Comparison of ENCODE assay signal across 1 cellular context in the genomic region with DNA sequence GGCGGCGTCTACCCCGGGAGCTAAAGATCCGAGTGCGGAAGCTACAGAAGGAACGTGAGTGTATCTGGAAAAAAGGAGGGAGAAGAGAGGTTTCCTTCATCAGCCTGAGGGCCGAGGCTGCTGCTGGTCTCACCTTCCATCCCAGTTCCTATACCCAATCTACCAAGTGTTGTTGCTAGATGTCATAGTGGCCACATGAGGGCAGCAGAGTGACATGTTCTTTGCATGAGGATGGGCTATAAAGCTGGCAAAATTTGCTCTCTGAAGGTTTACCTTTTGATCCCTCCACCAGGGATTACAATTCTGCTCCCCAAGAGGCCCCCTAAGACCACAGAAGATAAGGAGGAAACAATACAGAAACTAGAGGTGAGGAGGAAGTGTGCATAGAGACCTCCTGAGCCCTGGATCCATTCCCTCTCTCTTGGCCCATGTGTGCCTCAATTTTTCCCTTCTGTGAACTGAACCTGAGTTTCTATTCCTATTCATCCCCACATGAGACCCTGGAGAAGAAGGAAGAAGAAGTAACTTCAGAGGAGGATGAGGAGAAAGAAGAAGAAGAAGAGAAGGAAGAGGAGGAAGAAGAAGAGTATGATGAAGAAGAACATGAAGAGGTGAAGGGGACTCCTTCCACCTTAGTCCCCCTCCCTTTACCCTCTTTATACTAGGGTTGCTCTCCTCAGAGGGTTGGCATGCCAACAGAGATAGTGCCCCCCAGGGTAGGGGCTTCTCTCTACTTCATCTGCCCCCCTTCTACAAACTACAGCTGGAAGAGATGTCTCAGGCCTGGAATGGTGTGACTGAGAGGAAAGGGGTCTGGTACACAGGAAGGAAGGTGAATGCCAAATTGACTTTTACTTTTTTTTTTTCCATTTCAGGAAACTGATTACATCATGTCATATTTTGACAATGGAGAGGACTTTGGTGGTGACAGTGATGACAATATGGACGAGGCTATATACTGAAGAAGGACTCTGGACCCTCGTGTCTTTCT.
TF ChIP-seq lines count a peak whose summit lies in the region.

No MANE protein-coding gene starts in this region.

TF ChIP-seq in liver, 16 proteins besides CTCF, POLR2A, EP300 and RAD21 (continued from another document):
- TF ChIP-seq GABPA (IDR thresholded peaks at IDR 0.05 in 1 of 2, conservative IDR thresholded peaks at IDR 0.05 in 1 of 2) (no peak), FOXA1 (IDR thresholded peaks at IDR 0.05) (no peak), MAX (IDR thresholded peaks at IDR 0.05) (no peak), EGR1 (IDR thresholded peaks at IDR 0.05; ENCODE audit: low read depth in 2 of 2) (no peak), ZBTB33 (IDR thresholded peaks at IDR 0.05) (no peak), JUND (IDR thresholded peaks at IDR 0.05) (no peak), TAF1 (conservative IDR thresholded peaks at IDR 0.05) (no peak), NR2F2 (IDR thresholded peaks at IDR 0.05) (peak; percentile 66), RXRA (IDR thresholded peaks at IDR 0.05) (peak in 1 of 2 donors; percentile 42)
